Comparison of ENCODE assay signal across 8 cellular contexts in genomic region chr5:67246108-67246507, GRCh38. TPM values are rescaled to one million over a fixed set of nuclear protein-coding genes. Genes with fewer than 3 reads are reported as not detected.
DNase-seq lines count a peak whose midpoint lies in the region; ATAC-seq and TF ChIP-seq lines count a peak whose summit lies in the region.

No MANE protein-coding gene starts in this region.

- peak; percentile 84 for DNase-seq in DMS 273 (lab: John Stamatoyannopoulos, UW; ENCODE audit: unreplicated experiment)
- DNase-seq in HT-29 (ENCODE audit: low spot score), result peak; percentile 82
- peak; percentile 64 to 65 for DNase-seq in NOMO-1 (lab: John Stamatoyannopoulos, UW; ENCODE audit: unreplicated experiment in 2 of 2)
- peak; percentile 51 for DNase-seq in cerebellum (ENCODE audit: low spot score)
- DNase-seq in kidney tubule cell (ENCODE audit: low spot score), result peak; percentile 74
- DNase-seq in tibial artery, result no peak

- H3K9me3 ChIP-seq in tibial artery, result no peaks in the 10 kb centered on the region

- H3K4me3 ChIP-seq in tibial artery, result no peak overlapping the region

- intact Hi-C loops in tibial artery (cut with DNase I; ENCODE audit: low total_unique reads), result loop anchor here (5.0 to 10.0 kb wide), 2 partner anchors 59 to 1006 kb away; no protein-coding TSS in a partner anchor

- peaks cover 0 to 42% (median 28%) of the 10 kb centered on the region in 4 donors for H3K4me1 ChIP-seq in tibial artery

- ATAC-seq in GM21515 (IDR thresholded peaks at IDR 0.05; ENCODE audit: unreplicated experiment), result no peak
- ATAC-seq in HG03139 (IDR thresholded peaks at IDR 0.05; ENCODE audit: unreplicated experiment), result no peak

- H3K27ac ChIP-seq in tibial artery, result peak overlapping the region; percentile 73 to 75

- H3K27me3 ChIP-seq in tibial artery, result no peaks in the 10 kb centered on the region

- TF ChIP-seq CTCF in tibial artery (IDR thresholded peaks at IDR 0.05), result peak; percentile 73 to 86

- no peaks in the 10 kb centered on the region for H3K36me3 ChIP-seq in tibial artery

RNA-seq across cellular contexts. Expression of gene CD180, which starts 49.5 kb away (rescaled TPM):
- total RNA-seq in HT-29 (2014; rRNA removed; shearing (Covaris generic)), result not detected in 2 replicates
- 0.64 TPM for total RNA-seq in cerebellum

Comparison
In these comparisons a context has a peak if more than half of its experiments do, and no peak if none do; other contexts are left out.
1. DNase-seq: peak in DMS 273 (single experiment), HT-29 (single experiment), NOMO-1 (2 of 2), cerebellum (single experiment) and kidney tubule cell (single experiment); none in tibial artery (0 of 2).